In the genomic region with DNA sequence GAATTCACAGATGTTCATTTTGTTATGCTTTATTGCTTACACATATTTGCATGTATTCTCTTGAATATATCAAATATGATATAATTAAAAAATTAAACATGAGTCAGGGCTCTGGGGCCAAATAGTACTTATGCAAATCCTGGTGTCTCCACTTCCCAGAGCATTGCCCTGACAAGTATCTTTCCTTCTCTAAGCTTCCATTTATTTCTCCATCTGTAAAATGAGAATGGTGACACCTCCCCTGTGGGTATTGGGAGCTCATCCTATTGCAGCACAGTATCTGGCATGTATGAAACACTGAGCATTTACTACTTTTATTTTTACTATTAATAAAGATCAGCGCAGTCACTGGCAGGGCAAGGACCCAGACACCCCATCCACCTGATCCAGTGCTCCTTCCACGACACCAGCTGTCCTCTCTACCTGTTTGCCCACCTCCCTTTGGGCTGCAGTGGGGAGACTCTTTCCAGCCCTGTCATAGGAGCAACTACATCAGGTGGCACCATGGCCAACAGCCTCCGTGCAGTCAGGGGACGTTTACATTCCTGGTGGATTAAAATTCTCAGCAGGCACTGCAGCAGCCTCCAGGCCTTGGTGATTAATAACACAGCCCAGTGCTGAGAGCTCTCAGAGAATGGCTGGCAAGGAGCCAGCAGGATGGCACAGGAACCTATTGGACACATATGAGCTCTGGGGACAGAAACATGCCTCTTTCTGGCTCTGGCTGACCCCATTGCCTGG, we compare ENCODE assay signal across 8 cellular contexts.
DNase-seq lines count a peak whose midpoint lies in the region; ATAC-seq, FAIRE-seq and TF ChIP-seq lines count a peak whose summit lies in the region.

No MANE protein-coding gene starts in this region.

- H3K4me3 Mint-ChIP-seq in Calu3 (ENCODE audit: low read depth, unreplicated experiment) (no peak overlapping the region), astrocyte (ENCODE audit: unreplicated experiment) (no peak overlapping the region)

- H3K4me2 ChIP-seq in astrocyte (ENCODE audit: low read length), result no peak overlapping the region

- no peak for TF ChIP-seq CTCF in Calu3 (IDR thresholded peaks at IDR 0.05; ENCODE audit: unreplicated experiment)
- TF ChIP-seq CTCF in astrocyte (IDR thresholded peaks at IDR 0.05; ENCODE audit: insufficient read depth, low read depth, low read length), result no peak

- H2AFZ ChIP-seq in astrocyte (ENCODE audit: low read depth, low read length), result no peak overlapping the region

- H3K9me3 Mint-ChIP-seq in Calu3 (ENCODE audit: low read depth, unreplicated experiment) (no peaks in the 10 kb centered on the region), astrocyte (ENCODE audit: unreplicated experiment) (peaks cover 7% of the 10 kb centered on the region)

- peaks cover 6% of the 10 kb centered on the region for H3K4me1 ChIP-seq in astrocyte (ENCODE audit: insufficient read depth, low read length)

- no peak for ATAC-seq in HG03520 (IDR thresholded peaks at IDR 0.05; ENCODE audit: unreplicated experiment)

- H3K36me3 Mint-ChIP-seq in Calu3 (ENCODE audit: insufficient read depth, unreplicated experiment) (no peaks in the 10 kb centered on the region), astrocyte (ENCODE audit: low read depth, unreplicated experiment) (no peaks in the 10 kb centered on the region)

- no peaks in the 10 kb centered on the region for H3K36me3 ChIP-seq in astrocyte (ENCODE audit: insufficient read depth, low read length)

- H4K20me1 ChIP-seq in astrocyte (ENCODE audit: insufficient read depth, low read length), result peaks cover 83% of the 10 kb centered on the region

- H3K79me2 ChIP-seq in astrocyte (ENCODE audit: insufficient read depth, low read length), result peaks cover 9% of the 10 kb centered on the region

- H3K4me1 Mint-ChIP-seq in Calu3 (ENCODE audit: low read depth, unreplicated experiment), result no peaks in the 10 kb centered on the region
- peaks cover 5% of the 10 kb centered on the region for H3K4me1 Mint-ChIP-seq in astrocyte (ENCODE audit: low read depth, unreplicated experiment)

- no peaks in the 10 kb centered on the region for H3K27me3 ChIP-seq in astrocyte (ENCODE audit: insufficient read depth, low read length)

- H3K27me3 Mint-ChIP-seq in Calu3 (ENCODE audit: unreplicated experiment), result peaks cover 86% of the 10 kb centered on the region
- peaks cover 32% of the 10 kb centered on the region for H3K27me3 Mint-ChIP-seq in astrocyte (ENCODE audit: low read depth, unreplicated experiment)

- H3K9ac ChIP-seq in astrocyte (ENCODE audit: low read length), result no peak overlapping the region

- FAIRE-seq in astrocyte (lab: Jason Lieb, UNC), result no peak

- CTCF ChIA-PET in Calu3 (lab: Charles Lee), result no interaction called here

- no peaks in the 10 kb centered on the region for H3K9me3 ChIP-seq in astrocyte (ENCODE audit: insufficient read depth, low read depth, low read length)

- no peak overlapping the region for H3K4me3 ChIP-seq in astrocyte (ENCODE audit: insufficient read depth, low read depth, low read length)

- no peak overlapping the region for H3K27ac ChIP-seq in astrocyte (ENCODE audit: low read depth, low read length)

- DNase-seq in Calu3 (peak; percentile 8), NCI-H1092 (lab: John Stamatoyannopoulos, UW) (peak; percentile 29), astrocyte (ENCODE audit: low read depth) (peak; percentile 48), left kidney (ENCODE audit: low read depth, low spot score) (peak; percentile 83), SK-N-DZ (ENCODE audit: low spot score) (no peak), NCI-H1930 (lab: John Stamatoyannopoulos, UW) (no peak)
- DNase-seq in effector CD8-positive, alpha-beta T cell (lab: John Stamatoyannopoulos, UW), result no peak

- H3K27ac Mint-ChIP-seq in Calu3 (ENCODE audit: unreplicated experiment) (no peak overlapping the region), astrocyte (ENCODE audit: unreplicated experiment) (no peak overlapping the region)

- intact Hi-C loops in Calu3 (cut with micrococcal nuclease; ENCODE audit: unreplicated experiment), result no loop called here

- no TSS peak for BruUV-seq in Calu3 (replicated peaks; lab: Mats Ljungman, UMichigan)

Comparison
In these comparisons a context has a peak if more than half of its experiments do, and no peak if none do; other contexts are left out.
1. DNase-seq: peak in Calu3 (single experiment), NCI-H1092 (single experiment), astrocyte (single experiment) and left kidney (single experiment); none in SK-N-DZ (single experiment), NCI-H1930 (0 of 2) and effector CD8-positive, alpha-beta T cell (single experiment).